ENCODE assay signal across 8 cellular contexts in genomic region chr15:67120839-67121540, GRCh38. TPM values are rescaled to one million over a fixed set of nuclear protein-coding genes. Genes with fewer than 3 reads are reported as not detected.
A peak's percentile ranks its signal among the peaks of the same experiment; 100 is the strongest.
DNase-seq lines count a peak whose midpoint lies in the region; ATAC-seq and TF ChIP-seq lines count a peak whose summit lies in the region.

No MANE protein-coding gene starts in this region.

- TF ChIP-seq POLR2A in Peyer's patch (IDR thresholded peaks at IDR 0.05) (no peak), gastroesophageal sphincter (IDR thresholded peaks at IDR 0.05) (no peak), tibial nerve (IDR thresholded peaks at IDR 0.05) (peak in 1 of 2 donors; percentile 12)

- H3K36me3 ChIP-seq in Peyer's patch (no peaks in the 10 kb centered on the region), gastroesophageal sphincter (no peaks in the 10 kb centered on the region), tibial nerve (no peaks in the 10 kb centered on the region)

- H3K4me1 ChIP-seq in Peyer's patch (peaks cover 17 to 66% (median 33%) of the 10 kb centered on the region in 4 donors), gastroesophageal sphincter (peaks cover 4 to 96% (median 74%) of the 10 kb centered on the region in 3 donors), tibial nerve (peaks cover 0 to 89% (median 66%) of the 10 kb centered on the region in 4 donors)

- H3K27me3 ChIP-seq in Peyer's patch = no peaks in the 10 kb centered on the region
- no peaks in the 10 kb centered on the region for H3K27me3 ChIP-seq in gastroesophageal sphincter
- no peaks in the 10 kb centered on the region for H3K27me3 ChIP-seq in tibial nerve

- ATAC-seq in GM21619 (IDR thresholded peaks at IDR 0.05; ENCODE audit: unreplicated experiment) (peak; percentile 70), gastroesophageal sphincter (peak; percentile 83)

- H3K9me3 ChIP-seq in Peyer's patch (no peaks in the 10 kb centered on the region), gastroesophageal sphincter (no peaks in the 10 kb centered on the region), tibial nerve (no peaks in the 10 kb centered on the region)

- no peak overlapping the region for H3K4me3 ChIP-seq in AG10803 (ENCODE audit: low read length)
- peak overlapping the region; percentile 13 to 34 (median 32) for H3K4me3 ChIP-seq in Peyer's patch
- peak overlapping the region; percentile 20 to 45 for H3K4me3 ChIP-seq in gastroesophageal sphincter
- H3K4me3 ChIP-seq in tibial nerve = peak overlapping the region in 3 of 4 donors; percentile 18 to 40 (median 33)

- TF ChIP-seq CTCF in AG10803 (conservative IDR thresholded peaks at IDR 0.05; ENCODE audit: low read length) (no peak), Peyer's patch (IDR thresholded peaks at IDR 0.05) (no peak), gastroesophageal sphincter (IDR thresholded peaks at IDR 0.05) (no peak), tibial nerve (IDR thresholded peaks at IDR 0.05) (no peak)

- 32 to 38% methylated on average over 6 to 8 of the region's 25 CpGs for WGBS in gastroesophageal sphincter (ENCODE audit: low coverage in 1 of 2), 2 donors
- WGBS in tibial nerve, 2 donors = 10 to 13% methylated on average over 16 to 19 of the region's 25 CpGs

- intact Hi-C loops in posterior vena cava (cut with DNase I) = no loop called here

- DNase-seq in AG10803 (ENCODE audit: low read depth) (peak; percentile 85), Peyer's patch (peak; percentile 84 to 95 (median 90)), posterior vena cava (ENCODE audit: low spot score) (peak; percentile 97), tibial nerve (ENCODE audit: low spot score in 2 of 2) (peak; percentile 77 to 82), NCI-H2107 (lab: John Stamatoyannopoulos, UW) (no peak)
- DNase-seq in activated naive CD4-positive, alpha-beta T cell treated with Interleukin-2 at 50 U/mL for 16 hours = peak; percentile 89

- peak overlapping the region; percentile 84 to 89 (median 87) for H3K27ac ChIP-seq in Peyer's patch
- H3K27ac ChIP-seq in gastroesophageal sphincter = peak overlapping the region; percentile 83 to 89 (median 86)
- peak overlapping the region; percentile 45 to 90 (median 89) for H3K27ac ChIP-seq in tibial nerve

- no peak for TF ChIP-seq EP300 in gastroesophageal sphincter (IDR thresholded peaks at IDR 0.05)
- TF ChIP-seq EP300 in tibial nerve (IDR thresholded peaks at IDR 0.05) = peak; percentile 71 to 90

RNA-seq across cellular contexts. Expression of gene SMAD3, which starts 55.6 kb away (rescaled TPM):
- 10 to 100 TPM; 43.7 to 80.0 (median 60.2) TPM for total RNA-seq in Peyer's patch
- total RNA-seq in gastroesophageal sphincter = 10 to 100 TPM; 19.8 to 30.6 (median 25.9) TPM
- 10 to 100 TPM; 56.3 to 62.7 TPM for total RNA-seq in posterior vena cava
- total RNA-seq in tibial nerve = 10 to 100 TPM; 36.3 to 68.6 (median 44.1) TPM
